Comparison of ENCODE assay signal across 8 cellular contexts in the genomic region with DNA sequence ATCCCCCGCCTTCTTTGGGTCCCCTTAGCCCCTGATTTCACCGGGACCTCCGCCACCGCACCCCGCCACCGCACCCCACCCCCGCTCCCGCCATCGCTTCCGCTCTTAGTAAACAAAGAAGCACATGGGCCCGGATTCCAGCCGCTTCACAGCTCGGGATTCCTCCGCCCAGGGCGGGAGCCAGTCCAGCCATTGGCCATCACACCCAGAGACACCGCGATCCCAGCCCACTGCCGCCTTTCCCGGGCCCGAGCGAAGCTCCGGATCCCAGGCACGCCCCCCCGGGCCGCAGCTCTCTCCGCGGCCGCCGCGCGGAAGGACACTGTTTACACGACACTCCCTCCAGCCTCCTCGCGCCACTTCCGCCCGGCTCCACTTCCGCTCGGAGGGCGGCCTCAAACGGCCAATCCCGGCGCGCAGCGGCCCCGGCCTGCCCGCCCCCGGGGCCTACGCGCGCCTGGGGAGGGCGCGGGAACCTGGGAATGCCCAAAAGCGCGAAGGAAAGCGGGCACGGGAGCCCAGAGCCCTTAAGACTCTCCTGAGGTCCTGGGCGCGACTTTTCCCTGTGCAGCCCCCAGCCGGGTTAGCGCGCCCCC. TPM values are rescaled to one million over a fixed set of nuclear protein-coding genes. Genes with fewer than 3 reads are reported as not detected.
DNase-seq lines count a peak whose midpoint lies in the region; ATAC-seq and TF ChIP-seq lines count a peak whose summit lies in the region.

No MANE protein-coding gene starts in this region.

- no peaks in the 10 kb centered on the region for H3K27me3 ChIP-seq in suprapubic skin

- TF ChIP-seq POLR2A in NB4 (IDR thresholded peaks at IDR 0.05; ENCODE audit: extremely low read depth, insufficient read length) (no peak), suprapubic skin (IDR thresholded peaks at IDR 0.05) (no peak)

- DNase-seq in GM04504 (ENCODE audit: low read depth): peak; percentile 96
- peak; percentile 98 for DNase-seq in NB4 (ENCODE audit: low read depth)
- DNase-seq in activated naive CD4-positive, alpha-beta T cell treated with anti-CD3 and anti-CD28 coated beads, Interleukin-2, amount 50 U/mL, for 72 hours (ENCODE audit: low spot score in 2 of 2): peak; percentile 87 to 91
- peak; percentile 95 for DNase-seq in glomerular visceral epithelial cell (ENCODE audit: extremely low spot score)
- DNase-seq in omental fat pad (ENCODE audit: low spot score): peak; percentile 82
- DNase-seq in suprapubic skin (ENCODE audit: low spot score in 2 of 2): peak; percentile 96

- H3K27ac Mint-ChIP-seq in activated naive CD4-positive, alpha-beta T cell treated with anti-CD3 and anti-CD28 coated beads, Interleukin-2, amount 50 U/mL, for 72 hours: peak overlapping the region; percentile 88 to 96

- peak overlapping the region; percentile 99 for H3K4me3 ChIP-seq in NB4 (ENCODE audit: low read depth, low read length)
- peak overlapping the region; percentile 81 for H3K4me3 ChIP-seq in suprapubic skin

- no peak for TF ChIP-seq CTCF in NB4 (IDR thresholded peaks at IDR 0.05; ENCODE audit: low read depth, low read length)
- no peak for TF ChIP-seq CTCF in omental fat pad (IDR thresholded peaks at IDR 0.05)
- no peak for TF ChIP-seq CTCF in suprapubic skin (IDR thresholded peaks at IDR 0.05)

- WGBS in suprapubic skin: under 1% methylated on average over 40 of the region's 61 CpGs

- H3K36me3 ChIP-seq in suprapubic skin: peaks cover 60% of the 10 kb centered on the region

- no peaks in the 10 kb centered on the region for H3K9me3 Mint-ChIP-seq in activated naive CD4-positive, alpha-beta T cell treated with anti-CD3 and anti-CD28 coated beads, Interleukin-2, amount 50 U/mL, for 72 hours

- no peaks in the 10 kb centered on the region for H3K9me3 ChIP-seq in suprapubic skin

- H3K27ac ChIP-seq in suprapubic skin: peak overlapping the region; percentile 92

- peaks cover 24% of the 10 kb centered on the region for H3K4me1 ChIP-seq in suprapubic skin

- TF ChIP-seq EP300 in suprapubic skin (IDR thresholded peaks at IDR 0.05): no peak

- ATAC-seq in HG02571 (IDR thresholded peaks at IDR 0.05; ENCODE audit: unreplicated experiment) (peak; percentile 76), SK-N-SH treated with all-trans-retinoic acid at 6 μM for 48 hours (peak; percentile 84), omental fat pad (ENCODE audit: low FRiP score) (peak; percentile 87)
- ATAC-seq in activated naive CD4-positive, alpha-beta T cell treated with anti-CD3 and anti-CD28 coated beads, Interleukin-2, amount 50 U/mL, for 72 hours: peak; percentile 80 to 81

- peaks cover 39 to 43% of the 10 kb centered on the region in 2 donors for H3K36me3 Mint-ChIP-seq in activated naive CD4-positive, alpha-beta T cell treated with anti-CD3 and anti-CD28 coated beads, Interleukin-2, amount 50 U/mL, for 72 hours

TF ChIP-seq in SK-N-SH treated with all-trans-retinoic acid at 6 μM for 48 hours, 23 proteins besides CTCF, POLR2A, EP300 and RAD21:
- TF ChIP-seq SNAI2 (CRISPR knock-in tag; IDR thresholded peaks at IDR 0.05): no peak
- TF ChIP-seq, protein P1, sequence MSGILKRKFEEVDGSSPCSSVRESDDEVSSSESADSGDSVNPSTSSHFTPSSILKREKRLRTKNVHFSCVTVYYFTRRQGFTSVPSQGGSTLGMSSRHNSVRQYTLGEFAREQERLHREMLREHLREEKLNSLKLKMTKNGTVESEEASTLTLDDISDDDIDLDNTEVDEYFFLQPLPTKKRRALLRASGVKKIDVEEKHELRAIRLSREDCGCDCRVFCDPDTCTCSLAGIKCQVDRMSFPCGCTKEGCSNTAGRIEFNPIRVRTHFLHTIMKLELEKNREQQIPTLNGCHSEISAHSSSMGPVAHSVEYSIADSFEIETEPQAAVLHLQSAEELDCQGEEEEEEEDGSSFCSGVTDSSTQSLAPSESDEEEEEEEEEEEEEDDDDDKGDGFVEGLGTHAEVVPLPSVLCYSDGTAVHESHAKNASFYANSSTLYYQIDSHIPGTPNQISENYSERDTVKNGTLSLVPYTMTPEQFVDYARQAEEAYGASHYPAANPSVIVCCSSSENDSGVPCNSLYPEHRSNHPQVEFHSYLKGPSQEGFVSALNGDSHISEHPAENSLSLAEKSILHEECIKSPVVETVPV (CRISPR knock-in tag; IDR thresholded peaks at IDR 0.05): 0 out of 2 replicates have a peak, but pooled peaks have one; percentile 42
- TF ChIP-seq, protein P2, sequence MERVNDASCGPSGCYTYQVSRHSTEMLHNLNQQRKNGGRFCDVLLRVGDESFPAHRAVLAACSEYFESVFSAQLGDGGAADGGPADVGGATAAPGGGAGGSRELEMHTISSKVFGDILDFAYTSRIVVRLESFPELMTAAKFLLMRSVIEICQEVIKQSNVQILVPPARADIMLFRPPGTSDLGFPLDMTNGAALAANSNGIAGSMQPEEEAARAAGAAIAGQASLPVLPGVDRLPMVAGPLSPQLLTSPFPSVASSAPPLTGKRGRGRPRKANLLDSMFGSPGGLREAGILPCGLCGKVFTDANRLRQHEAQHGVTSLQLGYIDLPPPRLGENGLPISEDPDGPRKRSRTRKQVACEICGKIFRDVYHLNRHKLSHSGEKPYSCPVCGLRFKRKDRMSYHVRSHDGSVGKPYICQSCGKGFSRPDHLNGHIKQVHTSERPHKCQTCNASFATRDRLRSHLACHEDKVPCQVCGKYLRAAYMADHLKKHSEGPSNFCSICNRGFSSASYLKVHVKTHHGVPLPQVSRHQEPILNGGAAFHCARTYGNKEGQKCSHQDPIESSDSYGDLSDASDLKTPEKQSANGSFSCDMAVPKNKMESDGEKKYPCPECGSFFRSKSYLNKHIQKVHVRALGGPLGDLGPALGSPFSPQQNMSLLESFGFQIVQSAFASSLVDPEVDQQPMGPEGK (CRISPR knock-in tag; IDR thresholded peaks at IDR 0.05; ENCODE audit: borderline replicate concordance): peak; percentile 92
- TF ChIP-seq GLIS3 (CRISPR knock-in tag; IDR thresholded peaks at IDR 0.05): no peak
- peak; percentile 46; the same call in 1 of the 2 replicates for TF ChIP-seq ZFP3 (CRISPR knock-in tag; IDR thresholded peaks at IDR 0.05)
- no peak for TF ChIP-seq ISL1 (CRISPR knock-in tag; IDR thresholded peaks at IDR 0.05)
- no peak for TF ChIP-seq ESRRG (CRISPR knock-in tag; IDR thresholded peaks at IDR 0.05)
- no peak for TF ChIP-seq ZC3H10 (CRISPR knock-in tag; IDR thresholded peaks at IDR 0.05)
- no peak for TF ChIP-seq ARNTL (CRISPR knock-in tag; IDR thresholded peaks at IDR 0.05; ENCODE audit: borderline replicate concordance, low read depth)
- 0 out of 2 replicates have a peak, but pooled peaks have one; percentile 47 for TF ChIP-seq TCF4 (CRISPR knock-in tag; IDR thresholded peaks at IDR 0.05; ENCODE audit: borderline replicate concordance)
- no peak for TF ChIP-seq ZNF8 (CRISPR knock-in tag; IDR thresholded peaks at IDR 0.05)
- TF ChIP-seq, protein P3, sequence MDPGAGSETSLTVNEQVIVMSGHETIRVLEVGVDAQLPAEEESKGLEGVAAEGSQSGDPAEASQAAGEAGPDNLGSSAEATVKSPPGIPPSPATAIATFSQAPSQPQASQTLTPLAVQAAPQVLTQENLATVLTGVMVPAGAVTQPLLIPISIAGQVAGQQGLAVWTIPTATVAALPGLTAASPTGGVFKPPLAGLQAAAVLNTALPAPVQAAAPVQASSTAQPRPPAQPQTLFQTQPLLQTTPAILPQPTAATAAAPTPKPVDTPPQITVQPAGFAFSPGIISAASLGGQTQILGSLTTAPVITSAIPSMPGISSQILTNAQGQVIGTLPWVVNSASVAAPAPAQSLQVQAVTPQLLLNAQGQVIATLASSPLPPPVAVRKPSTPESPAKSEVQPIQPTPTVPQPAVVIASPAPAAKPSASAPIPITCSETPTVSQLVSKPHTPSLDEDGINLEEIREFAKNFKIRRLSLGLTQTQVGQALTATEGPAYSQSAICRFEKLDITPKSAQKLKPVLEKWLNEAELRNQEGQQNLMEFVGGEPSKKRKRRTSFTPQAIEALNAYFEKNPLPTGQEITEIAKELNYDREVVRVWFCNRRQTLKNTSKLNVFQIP (CRISPR knock-in tag; IDR thresholded peaks at IDR 0.05; ENCODE audit: borderline replicate concordance, low read depth): peak; percentile 98
- TF ChIP-seq BACH2 (CRISPR knock-in tag; IDR thresholded peaks at IDR 0.05; ENCODE audit: borderline replicate concordance): no peak
TF ChIP-seq in SK-N-SH treated with all-trans-retinoic acid at 6 μM for 48 hours: peak in this region for 5.

RNA-seq across cellular contexts. Expression of a gene that starts 0.7 kb away (rescaled TPM):
- 100 to 1,000 TPM; 291 to 375 TPM for total RNA-seq in activated naive CD4-positive, alpha-beta T cell treated with anti-CD3 and anti-CD28 coated beads, Interleukin-2, amount 50 U/mL, for 72 hours
- total RNA-seq in omental fat pad: 10 to 100 TPM; 17.6 to 42.7 (median 28.7) TPM
- 10 to 100 TPM; 43.8 to 97.0 (median 51.8) TPM for total RNA-seq in suprapubic skin

RNA-seq across cellular contexts. Expression of a gene that starts 0.9 kb away (rescaled TPM):
- 10 to 100 TPM in 1 of 2 donors, 1 to 10 TPM in 1; 8.4 to 13.6 TPM for total RNA-seq in activated naive CD4-positive, alpha-beta T cell treated with anti-CD3 and anti-CD28 coated beads, Interleukin-2, amount 50 U/mL, for 72 hours
- total RNA-seq in omental fat pad: 10 to 100 TPM in 2 of 4 donors, 1 to 10 TPM in 2; 7.2 to 20.6 (median 9.8) TPM
- 10 to 100 TPM; 16.7 to 33.2 (median 31.8) TPM for total RNA-seq in suprapubic skin

RNA-seq across cellular contexts. Expression of a gene that starts 11.7 kb away (rescaled TPM):
- 100 to 1,000 TPM in 1 of 2 donors, 10 to 100 TPM in 1; 84.6 to 107 TPM for total RNA-seq in activated naive CD4-positive, alpha-beta T cell treated with anti-CD3 and anti-CD28 coated beads, Interleukin-2, amount 50 U/mL, for 72 hours
- total RNA-seq in omental fat pad (10 to 100 TPM; 41.6 to 69.0 (median 50.0) TPM), suprapubic skin (10 to 100 TPM; 35.8 to 60.7 (median 47.7) TPM)

RNA-seq across cellular contexts. Expression of a gene that starts 18.6 kb away (rescaled TPM):
- 10 to 100 TPM; 52.7 to 57.6 TPM for total RNA-seq in activated naive CD4-positive, alpha-beta T cell treated with anti-CD3 and anti-CD28 coated beads, Interleukin-2, amount 50 U/mL, for 72 hours
- total RNA-seq in omental fat pad: 10 to 100 TPM; 21.0 to 37.5 (median 30.3) TPM
- total RNA-seq in suprapubic skin: 10 to 100 TPM; 31.7 to 59.3 (median 48.9) TPM

RNA-seq across cellular contexts. Expression of a gene that starts 18.9 kb away (rescaled TPM):
- 10 to 100 TPM; 16.4 to 20.9 TPM for total RNA-seq in activated naive CD4-positive, alpha-beta T cell treated with anti-CD3 and anti-CD28 coated beads, Interleukin-2, amount 50 U/mL, for 72 hours
- total RNA-seq in omental fat pad: 10 to 100 TPM in 2 of 4 donors, 1 to 10 TPM in 2; 5.8 to 18.6 (median 9.6) TPM
- total RNA-seq in suprapubic skin: 1 to 10 TPM; 4.5 to 7.1 (median 5.4) TPM

Comparison
In these comparisons a context has a peak if more than half of its experiments do, and no peak if none do; other contexts are left out.
1. Peak in every context shown above with its lines: DNase-seq, ATAC-seq, H3K4me3 ChIP-seq and H3K27ac ChIP-seq.